8 cellular contexts compared by ENCODE assay signal in genomic region chr16:76265434-76266045, GRCh38. TPM values are rescaled to one million over a fixed set of nuclear protein-coding genes. Genes with fewer than 3 reads are reported as not detected.
DNase-seq lines count a peak whose midpoint lies in the region; ATAC-seq and TF ChIP-seq lines count a peak whose summit lies in the region.

No MANE protein-coding gene starts in this region.

- no peak for TF ChIP-seq EP300 in gastroesophageal sphincter (IDR thresholded peaks at IDR 0.05)

- 12% methylated on average over 2 of the region's 2 CpGs for WGBS in smooth muscle cell (ENCODE audit: low lambda C conversion rate)
- 7 to 23% methylated on average over 2 of the region's 2 CpGs for WGBS in gastroesophageal sphincter (ENCODE audit: low coverage in 1 of 2), 2 donors

- H2AFZ ChIP-seq in smooth muscle cell (ENCODE audit: low read depth) = no peak overlapping the region

- ATAC-seq in HG02610 (IDR thresholded peaks at IDR 0.05; ENCODE audit: unreplicated experiment) (peak; percentile 68), gastroesophageal sphincter (no peak)

- TF ChIP-seq POLR2A in gastroesophageal sphincter (IDR thresholded peaks at IDR 0.05) = no peak

- H3K4me3 ChIP-seq in smooth muscle cell (no peak overlapping the region), gastroesophageal sphincter (no peak overlapping the region)

- H3K9me3 ChIP-seq in smooth muscle cell (replicated peaks; ENCODE audit: low read depth) = no peaks in the 10 kb centered on the region
- peaks cover 0 to 4% (median 0%) of the 10 kb centered on the region in 3 donors for H3K9me3 ChIP-seq in gastroesophageal sphincter

- no peak overlapping the region for H3K4me2 ChIP-seq in smooth muscle cell

- no peaks in the 10 kb centered on the region for H3K27me3 ChIP-seq in smooth muscle cell (ENCODE audit: low read depth)
- no peaks in the 10 kb centered on the region for H3K27me3 ChIP-seq in gastroesophageal sphincter

- no peaks in the 10 kb centered on the region for H3K79me2 ChIP-seq in smooth muscle cell (ENCODE audit: low read depth)

- H3K9ac ChIP-seq in smooth muscle cell (ENCODE audit: low read depth) = no peak overlapping the region

- H3F3A ChIP-seq in smooth muscle cell (ENCODE audit: low read depth) = no peaks in the 10 kb centered on the region

- peak; percentile 3 to 9 for DNase-seq in stimulated activated CD4-positive, alpha-beta T cell treated with anti-CD3 and anti-CD28 coated beads, Interleukin-2, amount 100 ng/mL, for 48 hours
- DNase-seq in stimulated activated CD4-positive, alpha-beta T cell treated with anti-CD3 and anti-CD28 coated beads, Interleukin-4, amount 100 ng/mL, for 24 hours = no peak
- DNase-seq in NCI-H2081 treated with DMSO at 0.1 percent for 48 hours (lab: John Stamatoyannopoulos, UW) = peak; percentile 0
- DNase-seq in cerebellar cortex (ENCODE audit: low spot score) = peak; percentile 5
- no peak for DNase-seq in smooth muscle cell (lab: John Stamatoyannopoulos, UW; ENCODE audit: unreplicated experiment)
- no peak for DNase-seq in GF-D8 (lab: John Stamatoyannopoulos, UW)

- H4K20me1 ChIP-seq in smooth muscle cell (ENCODE audit: low read depth) = no peaks in the 10 kb centered on the region

- peak; percentile 39 for TF ChIP-seq CTCF in smooth muscle cell (IDR thresholded peaks at IDR 0.05; ENCODE audit: borderline replicate concordance, insufficient read depth, poor library complexity, severe bottlenecking)
- TF ChIP-seq CTCF in gastroesophageal sphincter (IDR thresholded peaks at IDR 0.05) = no peak

- no peak overlapping the region for H3K27ac ChIP-seq in smooth muscle cell (ENCODE audit: low read depth)
- H3K27ac ChIP-seq in gastroesophageal sphincter = no peak overlapping the region

- H3K36me3 ChIP-seq in smooth muscle cell (ENCODE audit: low read depth) = no peaks in the 10 kb centered on the region
- no peaks in the 10 kb centered on the region for H3K36me3 ChIP-seq in gastroesophageal sphincter

- H3K4me1 ChIP-seq in smooth muscle cell (ENCODE audit: low read depth) = no peaks in the 10 kb centered on the region
- no peaks in the 10 kb centered on the region for H3K4me1 ChIP-seq in gastroesophageal sphincter

RNA-seq across cellular contexts. Expression of gene CNTNAP4, which starts 11.7 kb away (rescaled TPM):
- total RNA-seq in smooth muscle cell (0.13 and 0.81 TPM in 2 replicates), gastroesophageal sphincter (under 1 TPM; 0.13 to 0.94 (median 0.46) TPM)
- polyA plus RNA-seq in smooth muscle cell = 0.25 TPM in 1 of 2 replicates, not detected in the other

Comparison
In these comparisons a context has a peak if more than half of its experiments do, and no peak if none do; other contexts are left out.
1. DNase-seq: peak in stimulated activated CD4-positive, alpha-beta T cell treated with anti-CD3 and anti-CD28 coated beads, Interleukin-2, amount 100 ng/mL, for 48 hours (2 of 2), NCI-H2081 treated with DMSO at 0.1 percent for 48 hours (single experiment) and cerebellar cortex (single experiment); none in stimulated activated CD4-positive, alpha-beta T cell treated with anti-CD3 and anti-CD28 coated beads, Interleukin-4, amount 100 ng/mL, for 24 hours (single experiment), smooth muscle cell (single experiment) and GF-D8 (single experiment).